In the genomic region with DNA sequence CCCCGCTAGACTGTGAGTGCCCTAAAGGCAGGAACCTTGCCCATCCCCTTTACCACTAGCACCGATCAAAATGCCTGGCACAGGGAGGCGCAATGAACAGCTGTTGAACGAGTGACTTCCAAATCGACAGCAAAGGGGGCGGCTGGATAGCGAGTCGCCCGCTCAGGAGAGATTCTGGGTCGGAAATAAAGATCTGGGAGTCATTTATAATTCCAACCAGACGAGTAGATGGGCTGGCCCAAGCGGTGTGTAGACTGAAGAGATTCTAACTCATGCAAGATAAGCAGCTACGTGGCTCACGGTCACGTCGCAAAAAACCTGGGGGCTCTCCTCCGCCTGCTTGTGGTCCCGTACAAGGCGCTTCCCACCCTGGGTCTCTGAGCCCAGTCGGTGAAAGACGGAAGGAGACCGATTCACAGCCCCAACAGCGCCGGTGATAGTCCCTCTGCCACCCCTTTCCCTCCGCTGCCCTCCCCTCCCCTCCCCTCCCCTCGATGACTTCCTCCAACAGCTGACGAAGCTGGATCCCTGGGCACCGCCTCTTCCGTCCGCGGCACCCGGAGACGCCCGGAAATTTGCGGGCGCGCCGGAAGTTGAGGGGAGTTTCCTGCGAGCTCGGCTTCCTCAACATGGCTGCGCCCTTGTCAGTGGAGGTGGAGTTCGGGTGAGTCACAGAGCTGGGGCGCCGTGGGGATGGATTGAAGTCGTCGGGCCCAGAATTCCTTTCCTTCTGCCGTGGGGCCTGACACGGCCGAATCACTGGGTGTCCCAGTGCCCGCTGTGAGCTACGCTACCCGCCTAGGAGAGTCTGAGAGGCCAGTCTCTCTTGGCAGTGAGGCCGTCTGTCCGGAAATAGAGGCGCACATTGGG, we compare ENCODE assay signal across 8 cellular contexts. TPM values are rescaled to one million over a fixed set of nuclear protein-coding genes. Genes with fewer than 3 reads are reported as not detected.
DNase-seq lines count a peak whose midpoint lies in the region; ATAC-seq and TF ChIP-seq lines count a peak whose summit lies in the region.

A gene (plus strand): TSS at position 623 of the 870 bp plus-strand sequence. CDS start 7 bp downstream, at position 630.

- peak; percentile 92 for DNase-seq in NCI-H2029 (lab: John Stamatoyannopoulos, UW)
- DNase-seq in T-helper 2 cell treated with Interferon-gamma antibody and Interleukin-4, amounts not matched to agents 5 μg/mL and 100 μg/mL, for 36 hours (ENCODE audit: low spot score) = peak; percentile 98
- peak; percentile 80 to 98 for DNase-seq in ascending aorta (ENCODE audit: low spot score in 2 of 2)
- peak; percentile 97 to 98 (median 98) for DNase-seq in right cardiac atrium
- DNase-seq in putamen (ENCODE audit: low spot score) = peak; percentile 99
- DNase-seq in uterus = peak; percentile 93 to 96

- whole genome bisulfite sequencing in right cardiac atrium = under 1% methylated on average over 55 of the region's 55 CpGs

- H3K4me3 Mint-ChIP-seq in T-helper 2 cell treated with Interferon-gamma antibody and Interleukin-4, amounts not matched to agents 5 μg/mL and 100 μg/mL, for 36 hours = peak within 1 kb of the TSS; percentile 96

- TF ChIP-seq POLR2A in GM18505 (IDR thresholded peaks at IDR 0.05; ENCODE audit: borderline replicate concordance, extremely low read depth, insufficient read depth, insufficient read length) = peak; percentile 90
- TF ChIP-seq POLR2A in uterus (IDR thresholded peaks at IDR 0.05) = peak; percentile 84 to 90

- no peaks in the 10 kb centered on the region for H3K27me3 Mint-ChIP-seq in T-helper 2 cell treated with Interferon-gamma antibody and Interleukin-4, amounts not matched to agents 5 μg/mL and 100 μg/mL, for 36 hours (ENCODE audit: low read depth)

- H3K9me3 Mint-ChIP-seq in T-helper 2 cell treated with Interferon-gamma antibody and Interleukin-4, amounts not matched to agents 5 μg/mL and 100 μg/mL, for 36 hours = no peaks in the 10 kb centered on the region

- H3K36me3 ChIP-seq in ascending aorta = peaks cover 0 to 20% of the 10 kb centered on the region in 2 donors
- no peaks in the 10 kb centered on the region for H3K36me3 ChIP-seq in uterus

- H3K9me3 ChIP-seq in ascending aorta (no peaks in the 10 kb centered on the region), right cardiac atrium (ENCODE audit: control insufficient read depth, low read length) (no peaks in the 10 kb centered on the region), uterus (no peaks in the 10 kb centered on the region)

- H3K27me3 ChIP-seq in ascending aorta (no peaks in the 10 kb centered on the region), right cardiac atrium (ENCODE audit: control insufficient read depth, insufficient read depth) (no peaks in the 10 kb centered on the region), uterus (no peaks in the 10 kb centered on the region)

- peaks cover 16% of the 10 kb centered on the region for H3K36me3 Mint-ChIP-seq in T-helper 2 cell treated with Interferon-gamma antibody and Interleukin-4, amounts not matched to agents 5 μg/mL and 100 μg/mL, for 36 hours (ENCODE audit: low read depth)

- intact Hi-C loops in ascending aorta (cut with DNase I) (loop anchor here (1.0 to 5.0 kb wide), 7 partner anchors 9 to 181 kb away; a partner anchor contains a TSS), right cardiac atrium (cut with DNase I) (loop anchor here in 1 of 4 donors (10.0 kb wide), 1 partner anchor 324 kb away; no protein-coding TSS in a partner anchor), uterus (cut with DNase I; ENCODE audit: low total_unique reads) (no loop called here)

- TF ChIP-seq CTCF in ascending aorta (IDR thresholded peaks at IDR 0.05) = no peak
- TF ChIP-seq CTCF in uterus (IDR thresholded peaks at IDR 0.05) = peak in 1 of 4 experiments; percentile 1

- H3K4me3 ChIP-seq in ascending aorta (peak within 1 kb of the TSS; percentile 66 to 80), right cardiac atrium (ENCODE audit: low read length) (peak within 1 kb of the TSS; percentile 77), uterus (peak within 1 kb of the TSS; percentile 56 to 97)

- peaks cover 29% of the 10 kb centered on the region for H3K4me1 Mint-ChIP-seq in T-helper 2 cell treated with Interferon-gamma antibody and Interleukin-4, amounts not matched to agents 5 μg/mL and 100 μg/mL, for 36 hours (ENCODE audit: low read depth)

- ATAC-seq in GM18505 (IDR thresholded peaks at IDR 0.05; ENCODE audit: unreplicated experiment) (peak; percentile 90), HG02973 (IDR thresholded peaks at IDR 0.05; ENCODE audit: unreplicated experiment) (peak; percentile 82), right cardiac atrium (peak; percentile 98)

- H3K27ac Mint-ChIP-seq in T-helper 2 cell treated with Interferon-gamma antibody and Interleukin-4, amounts not matched to agents 5 μg/mL and 100 μg/mL, for 36 hours = peak within 1 kb of the TSS; percentile 96

- H3K27ac ChIP-seq in ascending aorta (peak within 1 kb of the TSS; percentile 84 to 87), right cardiac atrium (ENCODE audit: low read length) (peak within 1 kb of the TSS; percentile 96), uterus (peak within 1 kb of the TSS; percentile 92 to 95)

- peaks cover 0 to 8% of the 10 kb centered on the region in 2 donors for H3K4me1 ChIP-seq in ascending aorta
- peaks cover 4% of the 10 kb centered on the region for H3K4me1 ChIP-seq in right cardiac atrium (ENCODE audit: control insufficient read depth, insufficient read depth, low read length)
- peaks cover 5 to 6% of the 10 kb centered on the region in 2 donors for H3K4me1 ChIP-seq in uterus

RNA-seq across cellular contexts. Expression of the gene that starts here (rescaled TPM):
- total RNA-seq in ascending aorta (37.5 TPM), right cardiac atrium (10 to 100 TPM; 46.5 to 57.4 (median 52.7) TPM), uterus (10 to 100 TPM in 3 of 4 donors, 1 to 10 TPM in 1; 6.7 to 32.0 (median 22.4) TPM)
- polyA plus RNA-seq in right cardiac atrium = 44.2 TPM

Comparison
In these comparisons a context has a peak if more than half of its experiments do, and no peak if none do; other contexts are left out.
1. Peak in every context shown above with its lines: DNase-seq, ATAC-seq, H3K4me3 ChIP-seq and H3K27ac ChIP-seq.